23 cellular contexts compared by ENCODE assay signal in genomic region chr16:31228206-31228605, GRCh38. TPM values are rescaled to one million over a fixed set of nuclear protein-coding genes. Genes with fewer than 3 reads are reported as not detected.
DNase-seq lines count a peak whose midpoint lies in the region; ATAC-seq and TF ChIP-seq lines count a peak whose summit lies in the region.
"Had no signal": no experiment of that assay in that cellular context is flagged by ENCODE, and none has a peak within 500 bp of the region (broad histone marks: within the 10 kb centered on the region; RNA-seq: fewer than 3 reads in every experiment).

No MANE protein-coding gene starts in this region.

- H3K27ac ChIP-seq in spleen = peak overlapping the region in 5 of 8 donors; percentile 35 to 73 (median 61)
- H3K27ac ChIP-seq: A549 had no signal

- TF ChIP-seq CTCF in GM13977 (IDR thresholded peaks at IDR 0.05; ENCODE audit: extremely low read depth, insufficient read depth, missing control alignments) (no peak), spleen (IDR thresholded peaks at IDR 0.05 in 8 of 11, conservative IDR thresholded peaks at IDR 0.05 in 3 of 11) (no peak), GM10266 (IDR thresholded peaks at IDR 0.05; ENCODE audit: control insufficient read depth, insufficient read depth, low read depth, missing control alignments) (no peak)

- no peak overlapping the region for H3K4me3 ChIP-seq in spleen
- H3K4me3 ChIP-seq: A549, GM23338, HAP-1 had no signal

- no peaks in the 10 kb centered on the region for H3K9me3 ChIP-seq in spleen
- H3K9me3 ChIP-seq: A549, HAP-1 had no signal

- peaks cover 0 to 21% (median 10%) of the 10 kb centered on the region in 6 donors for H3K4me1 ChIP-seq in spleen
- H3K4me1 ChIP-seq: A549, HAP-1 had no signal

- intact Hi-C loops in spleen (cut with DNase I; ENCODE audit: low total_unique reads) = no loop called here

- H3K36me3 ChIP-seq in spleen = no peaks in the 10 kb centered on the region
- H3K36me3 ChIP-seq: HAP-1 had no signal

- DNase-seq in GM13977 (ENCODE audit: low spot score) (peak; percentile 12), HEK293T (ENCODE audit: extremely low spot score) (peak; percentile 3), iPS-NIHi7 (ENCODE audit: extremely low spot score) (peak; percentile 6), spleen (no peak), GM10266 (ENCODE audit: extremely low spot score) (no peak), NCI-H187 (lab: John Stamatoyannopoulos, UW) (no peak)
- DNase-seq: 8988T; ACHN; C1 segment of cervical spinal cord; Calu3; CD4-positive, alpha-beta memory T cell; COR-L47; DMS53; DMS79 treated with DMSO at 0.1 percent for 48 hours; GF-D8 had no signal

- no peak for TF ChIP-seq POLR2A in spleen (IDR thresholded peaks at IDR 0.05)

- no peak for ATAC-seq in GM21515 (IDR thresholded peaks at IDR 0.05; ENCODE audit: unreplicated experiment)
- ATAC-seq: GM23338 had no signal

- in situ Hi-C loops in GM13977 (cut with MboI; ENCODE audit: low pct_unique_long_range_greater_than_20kb, low sequenced_read_pairs, unreplicated experiment) = no loop called here

- H3K27me3 ChIP-seq in spleen (replicated peaks in 1 of 7) = no peaks in the 10 kb centered on the region

- POLR2A ChIA-PET in HEK293T (lab: Yijun Ruan, JAX) = interaction anchor here (1.0 kb wide), 1 partner anchor 29 kb away, joined by 3 read pairs; no protein-coding TSS in a partner anchor

- CTCF ChIA-PET in HEK293T (lab: Yijun Ruan, JAX) = interaction anchor here (0.8 kb wide), 2 partner anchors 19 to 24 kb away, joined by 3 to 4 read pairs; no protein-coding TSS in a partner anchor

- WGBS in spleen, 5 donors = 97 to 99% (median 98%) methylated on average over 4 of the region's 4 CpGs

TF ChIP-seq in HEK293T, 16 proteins besides CTCF, POLR2A, EP300 and RAD21:
- TF ChIP-seq ZNF384 (IDR thresholded peaks at IDR 0.05) = no peak
- no peak for TF ChIP-seq ARNT (IDR thresholded peaks at IDR 0.05)
- no peak for TF ChIP-seq HDGF (IDR thresholded peaks at IDR 0.05; ENCODE audit: borderline replicate concordance)
- TF ChIP-seq FOXK2 (IDR thresholded peaks at IDR 0.05) = no peak
- no peak for TF ChIP-seq FOXA1 (IDR thresholded peaks at IDR 0.05)
- no peak for TF ChIP-seq FOXM1 (IDR thresholded peaks at IDR 0.05; ENCODE audit: borderline replicate concordance)
- TF ChIP-seq CTBP1 (IDR thresholded peaks at IDR 0.05; ENCODE audit: borderline replicate concordance) = no peak
- TF ChIP-seq SP1 (IDR thresholded peaks at IDR 0.05) = no peak
- no peak for TF ChIP-seq TARDBP (IDR thresholded peaks at IDR 0.05)
- no peak for TF ChIP-seq PKNOX1 (IDR thresholded peaks at IDR 0.05)
- no peak for TF ChIP-seq SUZ12 (IDR thresholded peaks at IDR 0.05)
- TF ChIP-seq ELF4 (IDR thresholded peaks at IDR 0.05) = no peak
- TF ChIP-seq NFRKB (IDR thresholded peaks at IDR 0.05) = no peak
- no peak for TF ChIP-seq LEF1 (IDR thresholded peaks at IDR 0.05; ENCODE audit: borderline replicate concordance)

RNA-seq across cellular contexts. Expression of gene PYDC1, which starts 11.3 kb away (rescaled TPM):
- not detected for total RNA-seq in spleen
- 1 to 10 TPM in 1 of 3 donors, under 1 TPM in 1, not detected in 1; 0.72 to 2.7 TPM for polyA plus RNA-seq in spleen
- total RNA-seq: Calu3; CD4-positive, alpha-beta memory T cell; Daoy; G401; GM23338; H4 had no signal
- polyA plus RNA-seq: A549; BJ; CD4-positive, alpha-beta memory T cell had no signal

RNA-seq across cellular contexts. Expression of gene TRIM72, which starts 14.3 kb away (rescaled TPM):
- total RNA-seq in spleen = under 1 TPM in 4 of 7 donors, not detected in 3; 0.05 to 0.26 (median 0.15) TPM
- under 1 TPM; 0.06 to 0.15 (median 0.09) TPM for polyA plus RNA-seq in spleen
- total RNA-seq: Calu3; CD4-positive, alpha-beta memory T cell; Daoy; G401; H4 had no signal
- polyA plus RNA-seq: BJ; CD4-positive, alpha-beta memory T cell had no signal

RNA-seq across cellular contexts. Expression of gene PYCARD, which starts 25.6 kb away (rescaled TPM):
- 100 to 1,000 TPM in 2 of 7 donors, 10 to 100 TPM in 5; 68.0 to 135 (median 90.1) TPM for total RNA-seq in spleen
- 100 to 1,000 TPM; 109 to 117 (median 114) TPM for polyA plus RNA-seq in spleen
- total RNA-seq: H4 had no signal

RNA-seq across cellular contexts. Expression of gene ITGAM, which starts 31.6 kb away (rescaled TPM):
- total RNA-seq in spleen = 100 to 1,000 TPM in 2 of 7 donors, 10 to 100 TPM in 5; 38.5 to 154 (median 77.7) TPM
- 10 to 100 TPM in 2 of 3 donors, 1 to 10 TPM in 1; 4.3 to 14.9 (median 11.8) TPM for polyA plus RNA-seq in spleen
- total RNA-seq: Daoy had no signal
- polyA plus RNA-seq: BJ had no signal

RNA-seq across cellular contexts. Expression of gene FUS, which starts 48.3 kb away (rescaled TPM):
- 100 to 1,000 TPM; 119 to 474 (median 284) TPM for total RNA-seq in spleen
- 100 to 1,000 TPM; 225 to 694 (median 516) TPM for polyA plus RNA-seq in spleen

Comparison
In these comparisons a context has a peak if more than half of its experiments do, and no peak if none do; other contexts are left out.
1. DNase-seq: peak in GM13977 (single experiment), HEK293T (single experiment) and iPS-NIHi7 (single experiment); none in spleen (single experiment), GM10266 (single experiment) and NCI-H187 (0 of 2).